ENCODE assay signal across 8 cellular contexts in genomic region chr7:158976849-158977593, GRCh38.
DNase-seq lines count a peak whose midpoint lies in the region; ATAC-seq and TF ChIP-seq lines count a peak whose summit lies in the region.

No MANE protein-coding gene starts in this region.

- H3K4me3 Mint-ChIP-seq in Caco-2 (ENCODE audit: unreplicated experiment) (peak overlapping the region; percentile 77), nephron progenitor cell (peak overlapping the region; percentile 82)

- H3K36me3 ChIP-seq in Caco-2 (ENCODE audit: control insufficient read depth, insufficient read depth, low read length) (no peaks in the 10 kb centered on the region), PC-3 (ENCODE audit: low read depth, low read length) (no peaks in the 10 kb centered on the region; the same call in 1 of the 2 replicates)

- H3K9me2 ChIP-seq in PC-3 (replicated peaks; ENCODE audit: low read length) = no peaks in the 10 kb centered on the region

- no peak overlapping the region for H3K9ac ChIP-seq in PC-3 (ENCODE audit: low read length)

- peak overlapping the region; percentile 81 for H2AFZ ChIP-seq in PC-3 (ENCODE audit: low read length)

- H3K4me3 ChIP-seq in Caco-2 (ENCODE audit: low read depth, low read length) = peak overlapping the region; percentile 31
- peak overlapping the region; percentile 62 for H3K4me3 ChIP-seq in PC-3 (ENCODE audit: low read length)
- H3K4me3 ChIP-seq in fibroblast of pulmonary artery (replicated peaks; ENCODE audit: low read depth, low read length) = peak overlapping the region; percentile 47

- peak; percentile 77 to 84 for DNase-seq in Caco-2
- peak; percentile 70 for DNase-seq in HT1080 (ENCODE audit: low read depth)
- DNase-seq in PC-3 = peak; percentile 82
- peak; percentile 94 to 97 for DNase-seq in activated T-cell treated with anti-CD3 and anti-CD28 coated beads, Interleukin-2, amount 50 U/mL, for 48 hours
- peak; percentile 80 for DNase-seq in fibroblast of pulmonary artery (ENCODE audit: low read depth)
- DNase-seq in nephron progenitor cell = peak; percentile 87
- peak; percentile 80 for DNase-seq in stimulated activated naive CD4-positive, alpha-beta T cell treated with Interleukin-2 at 50 U/mL for 16 hours (lab: John Stamatoyannopoulos, UW)

- H4K20me1 ChIP-seq in PC-3 (ENCODE audit: low read length) = no peaks in the 10 kb centered on the region

- H3K27me3 ChIP-seq in Caco-2 (replicated peaks; ENCODE audit: control insufficient read depth, insufficient read depth, low read length) (no peaks in the 10 kb centered on the region), PC-3 (ENCODE audit: low read length) (no peaks in the 10 kb centered on the region)

- H3K27ac Mint-ChIP-seq in Caco-2 (ENCODE audit: unreplicated experiment) (peak overlapping the region; percentile 71), nephron progenitor cell (peak overlapping the region; percentile 92)

- BruUV-seq in Caco-2 (replicated peaks; lab: Mats Ljungman, UMichigan) = no TSS peak
- BruUV-seq in PC-3 (replicated peaks; lab: Mats Ljungman, UMichigan) = no TSS peak

- H3K4me1 ChIP-seq in Caco-2 = no peaks in the 10 kb centered on the region
- H3K4me1 ChIP-seq in PC-3 (ENCODE audit: insufficient read depth, low read length) = no peaks in the 10 kb centered on the region; the same call in 1 of the 2 replicates

- H3K36me3 Mint-ChIP-seq in Caco-2 (ENCODE audit: insufficient read depth, unreplicated experiment) (no peaks in the 10 kb centered on the region), nephron progenitor cell (ENCODE audit: low read depth) (no peaks in the 10 kb centered on the region)

- H3K9me3 ChIP-seq in Caco-2 (peaks cover 9% of the 10 kb centered on the region), PC-3 (ENCODE audit: low read length) (0 out of 2 replicates have a peak, but pooled peaks cover 9% of the 10 kb centered on the region)

- H3F3A ChIP-seq in PC-3 (ENCODE audit: low read length, unreplicated experiment) = no peaks in the 10 kb centered on the region

- H3K4me1 Mint-ChIP-seq in Caco-2 (ENCODE audit: low read depth, unreplicated experiment) (peaks cover 7% of the 10 kb centered on the region), nephron progenitor cell (peaks cover 19% of the 10 kb centered on the region)

- TF ChIP-seq CTCF in Caco-2 (IDR thresholded peaks at IDR 0.05; ENCODE audit: insufficient read depth in 1 of 2, low read depth in 1 of 2, low read length in 1 of 2, severe bottlenecking in 1 of 2, unreplicated experiment in 1 of 2) (peak; percentile 78 to 80), PC-3 (conservative IDR thresholded peaks at IDR 0.05; ENCODE audit: low read depth, low read length) (peak; percentile 88), fibroblast of pulmonary artery (IDR thresholded peaks at IDR 0.05; ENCODE audit: low read length, missing control alignments) (peak; percentile 89), nephron progenitor cell (IDR thresholded peaks at IDR 0.05) (peak; percentile 84)

- intact Hi-C loops in Caco-2 (cut with micrococcal nuclease; ENCODE audit: unreplicated experiment) (loop anchor here (1.0 to 2.0 kb wide), 4 partner anchors 92 to 281 kb away; partner anchors contain the start of gene NCAPG2), PC-3 (cut with micrococcal nuclease) (loop anchor here (1.0 to 10.0 kb wide), 3 partner anchors 92 to 281 kb away; no protein-coding TSS in a partner anchor)

- peak overlapping the region; percentile 89 for H3K4me2 ChIP-seq in PC-3 (ENCODE audit: low read length)

- POLR2A ChIA-PET in Caco-2 (lab: Charles Lee) = interaction anchor here (0.7 kb wide), 1 partner anchor 148 kb away, joined by 3 read pairs; no protein-coding TSS in a partner anchor
- POLR2A ChIA-PET in PC-3 (lab: Charles Lee; ENCODE audit: unreplicated experiment) = no interaction called here

- ATAC-seq in GM21381 (IDR thresholded peaks at IDR 0.05; ENCODE audit: unreplicated experiment) (peak; percentile 90), PC-3 (peak; percentile 54)

- H3K9me3 Mint-ChIP-seq in Caco-2 (ENCODE audit: unreplicated experiment) (peaks cover 18% of the 10 kb centered on the region), nephron progenitor cell (peaks cover 47% of the 10 kb centered on the region)

- H3K27me3 Mint-ChIP-seq in Caco-2 (ENCODE audit: insufficient read depth, unreplicated experiment) = no peaks in the 10 kb centered on the region
- peaks cover 7% of the 10 kb centered on the region for H3K27me3 Mint-ChIP-seq in nephron progenitor cell (ENCODE audit: low read depth, poor library complexity)

- no peak overlapping the region for H3K27ac ChIP-seq in PC-3 (ENCODE audit: low read length)

- CTCF ChIA-PET in Caco-2 (lab: Charles Lee) = interaction anchor here (0.6 to 1.5 kb wide), 13 partner anchors 19 to 1579 kb away, joined by 3 to 11 read pairs (median 3); partner anchors contain the start of gene NCAPG2
- CTCF ChIA-PET in PC-3 (lab: Charles Lee) = interaction anchor here (0.6 to 1.6 kb wide), 5 partner anchors 39 to 281 kb away, joined by 3 to 5 read pairs (median 4); no protein-coding TSS in a partner anchor

- no peaks in the 10 kb centered on the region for H3K79me2 ChIP-seq in PC-3 (ENCODE audit: low read length)
